ENCODE assay signal across 17 cellular contexts in genomic region chr3:134392336-134392983, GRCh38. TPM values are rescaled to one million over a fixed set of nuclear protein-coding genes. Genes with fewer than 3 reads are reported as not detected.
DNase-seq lines count a peak whose midpoint lies in the region; ATAC-seq and TF ChIP-seq lines count a peak whose summit lies in the region.
"Had no signal": no experiment of that assay in that cellular context is flagged by ENCODE, and none has a peak within 500 bp of the region (broad histone marks: within the 10 kb centered on the region; RNA-seq: fewer than 3 reads in every experiment).

No MANE protein-coding gene starts in this region.

- H3K27me3 ChIP-seq in gastroesophageal sphincter (no peaks in the 10 kb centered on the region), brain microvascular endothelial cell (replicated peaks) (no peaks in the 10 kb centered on the region)
- H3K27me3 ChIP-seq: BLaER1, esophagus squamous epithelium had no signal

- no peaks in the 10 kb centered on the region for H3K9me3 ChIP-seq in gastroesophageal sphincter

- no peaks in the 10 kb centered on the region for H3K36me3 ChIP-seq in gastroesophageal sphincter
- H3K36me3 ChIP-seq in brain microvascular endothelial cell (replicated peaks), result no peaks in the 10 kb centered on the region
- H3K36me3 ChIP-seq: BLaER1, esophagus squamous epithelium had no signal

- 25% methylated on average over 1 of the region's 1 CpG; no CpG with 5 or more reads in 1 of the 2 donors for WGBS in gastroesophageal sphincter (ENCODE audit: low coverage in 1 of 2), 2 donors

- in situ Hi-C loops in brain microvascular endothelial cell (cut with HindIII; ENCODE audit: low pct_ligation_motif_present, low sequenced_read_pairs), result no loop called here

- TF ChIP-seq CTCF in gastroesophageal sphincter (IDR thresholded peaks at IDR 0.05), result no peak
- TF ChIP-seq CTCF in brain microvascular endothelial cell (IDR thresholded peaks at IDR 0.05; ENCODE audit: low read depth, low read length, missing control alignments), result no peak

- TF ChIP-seq EP300 in Ishikawa (IDR thresholded peaks at IDR 0.05; ENCODE audit: borderline replicate concordance) (no peak), gastroesophageal sphincter (IDR thresholded peaks at IDR 0.05) (no peak)

- TF ChIP-seq RAD21 in Ishikawa (IDR thresholded peaks at IDR 0.05; ENCODE audit: low read depth), result no peak

- H3K4me1 ChIP-seq in gastroesophageal sphincter, result peaks cover 0 to 44% (median 0%) of the 10 kb centered on the region in 3 donors
- H3K4me1 ChIP-seq: BLaER1 had no signal

- intact Hi-C loops in sciatic nerve (cut with DNase I), result no loop called here

- H3K4me3 ChIP-seq in gastroesophageal sphincter, result no peak overlapping the region
- H3K4me3 ChIP-seq in brain microvascular endothelial cell (ENCODE audit: low read depth, low read length), result no peak overlapping the region
- H3K4me3 ChIP-seq: BLaER1, esophagus squamous epithelium had no signal

- DNase-seq in NCI-H82 treated with DMSO at 0.1 percent for 48 hours (lab: John Stamatoyannopoulos, UW; ENCODE audit: unreplicated experiment), result peak; percentile 83
- DNase-seq in sciatic nerve (ENCODE audit: low spot score), result no peak
- no peak for DNase-seq in T1000 (lab: John Stamatoyannopoulos, UW)
- DNase-seq in brain microvascular endothelial cell, result no peak
- DNase-seq in activated naive CD4-positive, alpha-beta T cell treated with anti-CD3 and anti-CD28 coated beads, Interleukin-2, amount 50 U/mL, for 16 hours, result no peak
- DNase-seq: activated CD8-positive, alpha-beta T cell treated with anti-CD3 and anti-CD28 coated beads for 36 hours; activated gamma-delta T cell; esophagus squamous epithelium; GF-D8; PC-3; stimulated activated CD4-positive, alpha-beta T cell treated with anti-CD3 and anti-CD28 coated beads, Interleukin-4, amount 100 ng/mL, for 4 hours; stimulated activated naive CD8-positive, alpha-beta T cell treated with anti-CD3 and anti-CD28 coated beads, Interleukin-15, Interleukin-2, amounts not matched to agents 100 U/mL and 50 U/mL, for 24 hours; T-helper 9 cell had no signal

- ATAC-seq in gastroesophageal sphincter, result peak; percentile 83
- ATAC-seq in sciatic nerve, result peak; percentile 92
- no peak for ATAC-seq in HG03460 (IDR thresholded peaks at IDR 0.05; ENCODE audit: unreplicated experiment)
- ATAC-seq: activated CD8-positive, alpha-beta T cell treated with anti-CD3 and anti-CD28 coated beads for 36 hours; PC-3; stimulated activated naive CD8-positive, alpha-beta T cell treated with anti-CD3 and anti-CD28 coated beads, Interleukin-15, Interleukin-2, amounts not matched to agents 100 U/mL and 50 U/mL, for 24 hours had no signal

- H3K27ac ChIP-seq in gastroesophageal sphincter, result peak overlapping the region in 3 of 4 donors; percentile 38 to 67 (median 56)
- no peak overlapping the region for H3K27ac ChIP-seq in brain microvascular endothelial cell
- H3K27ac ChIP-seq: BLaER1 had no signal

- no peak for TF ChIP-seq POLR2A in gastroesophageal sphincter (IDR thresholded peaks at IDR 0.05)

TF ChIP-seq in Ishikawa, 13 proteins besides CTCF, POLR2A, EP300 and RAD21:
- TF ChIP-seq TAF1 (IDR thresholded peaks at IDR 0.05; ENCODE audit: low read depth), result no peak
- TF ChIP-seq NFIC (IDR thresholded peaks at IDR 0.05), result peak; percentile 52
- no peak for TF ChIP-seq YY1 (IDR thresholded peaks at IDR 0.05; ENCODE audit: low read depth)
- TF ChIP-seq TCF12 (IDR thresholded peaks at IDR 0.05; ENCODE audit: low read depth), result no peak

RNA-seq across cellular contexts. Expression of gene AMOTL2, which starts 18.2 kb away (rescaled TPM):
- 100 to 1,000 TPM in 3 of 4 donors, 10 to 100 TPM in 1; 93.2 to 226 (median 153) TPM for total RNA-seq in gastroesophageal sphincter
- total RNA-seq in sciatic nerve, result 158 TPM
- total RNA-seq: activated CD8-positive, alpha-beta T cell treated with anti-CD3 and anti-CD28 coated beads for 36 hours had no signal
